ENCODE assay signal across 8 cellular contexts in the genomic region with DNA sequence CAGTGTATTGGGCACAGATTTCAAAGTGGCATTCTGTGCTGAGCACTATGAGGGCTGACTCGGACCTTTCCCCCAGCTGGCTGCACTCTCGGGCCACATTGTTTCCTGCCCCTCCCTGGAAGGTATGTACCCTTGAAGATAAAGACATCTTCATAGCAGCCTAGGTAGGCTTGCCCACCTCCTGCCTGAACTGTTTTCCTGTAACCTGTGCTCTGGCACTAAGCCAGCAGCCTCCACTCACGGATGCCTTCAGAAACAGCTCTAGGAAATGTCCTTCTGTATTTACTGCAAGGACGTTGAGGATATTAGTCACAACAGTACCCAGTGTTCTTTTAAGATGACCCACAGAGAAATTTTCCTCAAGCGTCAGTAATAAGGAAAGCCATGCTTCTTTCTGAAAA. TPM values are rescaled to one million over a fixed set of nuclear protein-coding genes. Genes with fewer than 3 reads are reported as not detected.
DNase-seq lines count a peak whose midpoint lies in the region; TF ChIP-seq lines count a peak whose summit lies in the region.

No MANE protein-coding gene starts in this region.

- no peak overlapping the region for H3K9ac ChIP-seq in OCI-LY1 (ENCODE audit: low read length)

- H3K27ac ChIP-seq in OCI-LY1 (ENCODE audit: low read depth, low read length, poor library complexity, severe bottlenecking) (peak overlapping the region; percentile 75), neutrophil (peak overlapping the region; percentile 15), tibial artery (no peak overlapping the region)

- H3K4me3 ChIP-seq in GM12865 (ENCODE audit: low read depth, low read length) (no peak overlapping the region), OCI-LY1 (ENCODE audit: low read depth, low read length, poor library complexity, severe bottlenecking) (no peak overlapping the region), neutrophil (ENCODE audit: low read depth in 1 of 2, low read length in 1 of 2) (no peak overlapping the region), tibial artery (no peak overlapping the region)

- no peaks in the 10 kb centered on the region for H4K20me1 ChIP-seq in OCI-LY1 (ENCODE audit: insufficient read depth, low read length)

- H3K9me2 ChIP-seq in OCI-LY1 (ENCODE audit: low read depth, low read length), result no peaks in the 10 kb centered on the region

- H2AFZ ChIP-seq in OCI-LY1 (ENCODE audit: low read length), result no peak overlapping the region

- H3K36me3 ChIP-seq in OCI-LY1 (ENCODE audit: insufficient read depth, low read length) (peaks cover 50% of the 10 kb centered on the region), neutrophil (peaks cover 65% of the 10 kb centered on the region), tibial artery (peaks cover 0 to 23% (median 13%) of the 10 kb centered on the region in 3 donors)

- peak overlapping the region; percentile 35 for H3K4me3 Mint-ChIP-seq in endothelial cell (ENCODE audit: unreplicated experiment)
- H3K4me3 Mint-ChIP-seq in mesothelial cell of epicardium, result no peak overlapping the region

- H3K4me2 ChIP-seq in OCI-LY1 (ENCODE audit: low read length), result peak overlapping the region; percentile 36; the same call in 1 of the 2 replicates

- H3K9me3 Mint-ChIP-seq in endothelial cell (ENCODE audit: unreplicated experiment) (no peaks in the 10 kb centered on the region), mesothelial cell of epicardium (no peaks in the 10 kb centered on the region)

- no peaks in the 10 kb centered on the region for H3K79me2 ChIP-seq in OCI-LY1 (ENCODE audit: insufficient read depth, low read length)

- H3F3A ChIP-seq in OCI-LY1 (ENCODE audit: insufficient read depth, low read length), result no peaks in the 10 kb centered on the region

- H3K4me1 Mint-ChIP-seq in endothelial cell (ENCODE audit: unreplicated experiment) (peaks cover 33% of the 10 kb centered on the region), mesothelial cell of epicardium (peaks cover 57% of the 10 kb centered on the region)

- intact Hi-C loops in tibial artery (cut with DNase I; ENCODE audit: low total_unique reads), result loop anchor here (5.0 kb wide), 1 partner anchor 422 kb away; no protein-coding TSS in a partner anchor

- DNase-seq in GM12865 (ENCODE audit: low read depth), result peak; percentile 18
- no peak for DNase-seq in endothelial cell (ENCODE audit: low spot score)
- no peak for DNase-seq in tibial artery
- no peak for DNase-seq in NCI-H187 (lab: John Stamatoyannopoulos, UW)
- no peak for DNase-seq in mesothelial cell of epicardium (ENCODE audit: low spot score in 2 of 2, unreplicated experiment in 2 of 2)
- DNase-seq in NCI-H524 treated with DMSO at 0.1 percent for 48 hours (lab: John Stamatoyannopoulos, UW), result no peak

- H3K27me3 ChIP-seq in OCI-LY1 (ENCODE audit: insufficient read depth, low read length) (no peaks in the 10 kb centered on the region), neutrophil (no peaks in the 10 kb centered on the region), tibial artery (no peaks in the 10 kb centered on the region)

- H3K9me3 ChIP-seq in OCI-LY1 (ENCODE audit: low read length), result no peaks in the 10 kb centered on the region
- H3K9me3 ChIP-seq in neutrophil, result no peaks in the 10 kb centered on the region
- no peaks in the 10 kb centered on the region for H3K9me3 ChIP-seq in tibial artery

- H3K27me3 Mint-ChIP-seq in endothelial cell (ENCODE audit: unreplicated experiment) (no peaks in the 10 kb centered on the region), mesothelial cell of epicardium (ENCODE audit: low read depth) (no peaks in the 10 kb centered on the region)

- H3K4me1 ChIP-seq in OCI-LY1 (ENCODE audit: insufficient read depth, low read length, severe bottlenecking) (peaks cover 27% of the 10 kb centered on the region), neutrophil (ENCODE audit: control insufficient read depth in 1 of 2, insufficient read depth in 1 of 2, low read depth in 1 of 2, low read length in 1 of 2) (peaks cover 9 to 12% of the 10 kb centered on the region in 2 experiments), tibial artery (peaks cover 0 to 46% (median 36%) of the 10 kb centered on the region in 4 donors)

- H3K36me3 Mint-ChIP-seq in endothelial cell (ENCODE audit: low read depth, unreplicated experiment) (peaks cover 14% of the 10 kb centered on the region), mesothelial cell of epicardium (peaks cover 6% of the 10 kb centered on the region)

- TF ChIP-seq CTCF in GM12865 (IDR thresholded peaks at IDR 0.05; ENCODE audit: insufficient read depth, low read depth, low read length, missing control alignments) (no peak), OCI-LY1 (IDR thresholded peaks at IDR 0.05; ENCODE audit: low read length) (no peak), endothelial cell (IDR thresholded peaks at IDR 0.05; ENCODE audit: unreplicated experiment) (no peak), neutrophil (IDR thresholded peaks at IDR 0.05) (no peak), tibial artery (IDR thresholded peaks at IDR 0.05) (no peak), mesothelial cell of epicardium (IDR thresholded peaks at IDR 0.05; ENCODE audit: unreplicated experiment) (no peak)

- H3K27ac Mint-ChIP-seq in endothelial cell (ENCODE audit: unreplicated experiment) (peak overlapping the region; percentile 94), mesothelial cell of epicardium (no peak overlapping the region)

RNA-seq across cellular contexts. Expression of a gene that starts 43.7 kb away (rescaled TPM):
- 31.9 TPM for total RNA-seq in endothelial cell (ENCODE audit: unreplicated experiment)
- total RNA-seq in mesothelial cell of epicardium, result 33.2 to 33.7 TPM (median 33.6 TPM) in 3 replicates

RNA-seq across cellular contexts. Expression of a gene that starts 43.9 kb away (rescaled TPM):
- total RNA-seq in endothelial cell (ENCODE audit: unreplicated experiment), result 24.1 TPM
- 47.8 to 52.7 TPM (median 48.4 TPM) in 3 replicates for total RNA-seq in mesothelial cell of epicardium

Comparison
In these comparisons a context has a peak if more than half of its experiments do, and no peak if none do; other contexts are left out.
1. H3K27ac ChIP-seq: peak in OCI-LY1 (single experiment) and neutrophil (single experiment); none in tibial artery (0 of 2).